1 cellular context compared by ENCODE assay signal in genomic region chr17:41915020-41915419, GRCh38.
TF ChIP-seq lines count a peak whose summit lies in the region.

No MANE protein-coding gene starts in this region.

TF ChIP-seq in H1, 55 proteins besides CTCF, POLR2A, EP300 and RAD21:
- no peak for TF ChIP-seq MAFK (IDR thresholded peaks at IDR 0.05; ENCODE audit: low read depth, low read length)
- TF ChIP-seq, protein P1, sequence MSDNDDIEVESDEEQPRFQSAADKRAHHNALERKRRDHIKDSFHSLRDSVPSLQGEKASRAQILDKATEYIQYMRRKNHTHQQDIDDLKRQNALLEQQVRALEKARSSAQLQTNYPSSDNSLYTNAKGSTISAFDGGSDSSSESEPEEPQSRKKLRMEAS (IDR thresholded peaks at IDR 0.05): no peak
- no peak for TF ChIP-seq EGR1 (IDR thresholded peaks at IDR 0.05; ENCODE audit: borderline replicate concordance, low read depth, low read length)
- no peak for TF ChIP-seq POU5F1 (IDR thresholded peaks at IDR 0.05; ENCODE audit: low read depth, low read length)
- TF ChIP-seq SP4 (IDR thresholded peaks at IDR 0.05; ENCODE audit: low read length): no peak
- TF ChIP-seq CEBPB (IDR thresholded peaks at IDR 0.05; ENCODE audit: low read depth, low read length): no peak
- no peak for TF ChIP-seq CBX8 (IDR thresholded peaks at IDR 0.05; ENCODE audit: borderline replicate concordance, low read depth, low read length)
